22 cellular contexts compared by ENCODE assay signal in genomic region chr6:119237177-119237715, GRCh38.
A peak's percentile ranks its signal among the peaks of the same experiment; 100 is the strongest.
DNase-seq lines count a peak whose midpoint lies in the region; ATAC-seq, FAIRE-seq and TF ChIP-seq lines count a peak whose summit lies in the region.
"Had no signal": no experiment of that assay in that cellular context is flagged by ENCODE, and none has a peak within 500 bp of the region (broad histone marks: within the 10 kb centered on the region; RNA-seq: fewer than 3 reads in every experiment).

No MANE protein-coding gene starts in this region.

- no peak for DNase-seq in D721Med (ENCODE audit: insufficient read length, low spot score)
- peak; percentile 8 for DNase-seq in GM23248
- DNase-seq in T-helper 17 cell = no peak
- no peak for DNase-seq in frontal cortex (ENCODE audit: low spot score in 2 of 2)
- DNase-seq in tibial artery = no peak
- no peak for DNase-seq in cerebellum (ENCODE audit: low spot score)
- DNase-seq in activated CD4-positive, alpha-beta T cell treated with anti-CD3 and anti-CD28 coated beads for 48 hours = no peak
- DNase-seq in globus pallidus (ENCODE audit: low spot score) = no peak
- DNase-seq: activated CD4-positive, alpha-beta T cell treated with anti-CD3 and anti-CD28 coated beads, Interleukin-2, amount 50 U/mL, for 1 hour; activated CD8-positive, alpha-beta memory T cell treated with anti-CD3 and anti-CD28 coated beads, Interleukin-2, amount 50 U/mL, for 4 hours; cortex of kidney; DMS79 treated with DMSO at 0.1 percent for 48 hours; lower lobe of right lung; MG63; NCI-H1694; NCI-H446 treated with DMSO at 0.1 percent for 48 hours; stimulated activated CD4-positive, alpha-beta T cell treated with anti-CD3 and anti-CD28 coated beads, Interleukin-4, amount 100 ng/mL, for 4 hours; stomach; SW 1271 had no signal

- H3K36me3 ChIP-seq in GM23248 (ENCODE audit: low read depth) (no peaks in the 10 kb centered on the region), tibial artery (peaks cover 0 to 15% (median 14%) of the 10 kb centered on the region in 3 donors)
- H3K36me3 ChIP-seq: lower lobe of right lung, MG63 had no signal

- no peak overlapping the region for H3K4me3 ChIP-seq in GM23248
- no peak overlapping the region for H3K4me3 ChIP-seq in tibial artery
- H3K4me3 ChIP-seq: hepatocyte, lower lobe of right lung, MG63, stomach had no signal

- H3K4me1 ChIP-seq in GM23248 (ENCODE audit: insufficient read depth) (no peaks in the 10 kb centered on the region), tibial artery (peaks cover 0 to 9% (median 3%) of the 10 kb centered on the region in 4 donors)

- no peak overlapping the region for H2AFZ ChIP-seq in GM23248
- H2AFZ ChIP-seq: hepatocyte had no signal

- no peaks in the 10 kb centered on the region for H3K9me3 ChIP-seq in GM23248 (ENCODE audit: low read depth)
- H3K9me3 ChIP-seq in T-helper 17 cell (ENCODE audit: control insufficient read depth, low read length, poor library complexity, severe bottlenecking) = no peaks in the 10 kb centered on the region
- peaks cover 0 to 3% (median 0%) of the 10 kb centered on the region in 3 donors for H3K9me3 ChIP-seq in tibial artery
- H3K9me3 ChIP-seq: lower lobe of right lung, stomach had no signal

- H3K27me3 ChIP-seq in GM23248 (replicated peaks; ENCODE audit: insufficient read depth) (no peaks in the 10 kb centered on the region), tibial artery (no peaks in the 10 kb centered on the region)
- H3K27me3 ChIP-seq: hepatocyte, MG63, stomach had no signal

- FAIRE-seq in D721Med (lab: Jason Lieb, UNC) (peak; percentile 100), frontal cortex (lab: Jason Lieb, UNC) (peak; percentile 99)

- no peak overlapping the region for H3K4me3 Mint-ChIP-seq in T-helper 17 cell
- H3K4me3 Mint-ChIP-seq: brain, type B pancreatic cell had no signal

- WGBS in GM23248 (ENCODE audit: low coverage in 1 of 2, low lambda C conversion rate in 2 of 2, missing lambda C conversion rate in 2 of 2), 2 experiments = 74 to 79% methylated on average over 7 of the region's 7 CpGs

- H3K27ac Mint-ChIP-seq in T-helper 17 cell = peak overlapping the region; percentile 0
- H3K27ac Mint-ChIP-seq: brain, type B pancreatic cell had no signal

- no peak overlapping the region for H3K9ac ChIP-seq in GM23248

- no peak overlapping the region for H3K27ac ChIP-seq in GM23248
- H3K27ac ChIP-seq in tibial artery = no peak overlapping the region
- H3K27ac ChIP-seq: hepatocyte, lower lobe of right lung, stomach had no signal

- peaks cover 2% of the 10 kb centered on the region for H3K4me1 Mint-ChIP-seq in T-helper 17 cell

- TF ChIP-seq CTCF in D721Med (IDR thresholded peaks at IDR 0.05; ENCODE audit: insufficient read depth, missing control alignments) = no peak
- no peak for TF ChIP-seq CTCF in tibial artery (IDR thresholded peaks at IDR 0.05)

- H3F3A ChIP-seq in GM23248 (ENCODE audit: insufficient read depth) = no peaks in the 10 kb centered on the region

- no peaks in the 10 kb centered on the region for H3K27me3 Mint-ChIP-seq in T-helper 17 cell
- H3K27me3 Mint-ChIP-seq: brain, type B pancreatic cell had no signal

- H3K4me2 ChIP-seq in GM23248 (ENCODE audit: unreplicated experiment) = no peak overlapping the region
- H3K4me2 ChIP-seq: hepatocyte had no signal

- H4K20me1 ChIP-seq in GM23248 (ENCODE audit: insufficient read depth) = no peaks in the 10 kb centered on the region

- in situ Hi-C loops in GM23248 (cut with MboI) = no loop called here

- H3K79me2 ChIP-seq in GM23248 (ENCODE audit: insufficient read depth) = no peaks in the 10 kb centered on the region

- H3K9me2 ChIP-seq in GM23248 (ENCODE audit: insufficient read depth) = no peaks in the 10 kb centered on the region

- ATAC-seq in T-helper 17 cell = no peak
- ATAC-seq: lower lobe of right lung had no signal

- intact Hi-C loops in tibial artery (cut with DNase I; ENCODE audit: low total_unique reads) = no loop called here

- peaks cover 6% of the 10 kb centered on the region for H3K36me3 Mint-ChIP-seq in T-helper 17 cell (ENCODE audit: low read depth)
